ENCODE assay signal across 10 cellular contexts in the genomic region with DNA sequence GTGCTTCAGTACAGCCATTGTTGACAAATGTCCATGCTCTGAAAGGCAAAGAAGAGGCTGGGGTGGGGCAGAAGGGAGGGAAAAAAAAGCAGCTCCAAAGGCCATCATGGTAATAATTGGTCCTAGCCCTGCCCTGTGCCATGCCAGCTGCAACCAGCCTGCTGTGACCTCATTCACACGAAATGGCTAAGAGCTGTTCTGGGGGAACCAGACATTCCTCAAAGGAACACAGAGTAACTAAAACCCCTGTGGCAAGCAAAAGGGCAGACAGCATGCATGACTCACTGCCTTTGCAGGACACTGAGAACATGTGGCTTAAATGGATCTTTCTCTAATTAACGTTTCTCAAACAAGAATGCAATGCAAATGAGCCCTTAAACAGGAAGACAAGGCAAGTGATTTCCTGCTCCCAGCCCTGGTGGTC. TPM values are rescaled to one million over a fixed set of nuclear protein-coding genes. Genes with fewer than 3 reads are reported as not detected.
DNase-seq lines count a peak whose midpoint lies in the region; ATAC-seq and TF ChIP-seq lines count a peak whose summit lies in the region.
"Had no signal": no experiment of that assay in that cellular context is flagged by ENCODE, and none has a peak within 500 bp of the region (broad histone marks: within the 10 kb centered on the region; RNA-seq: fewer than 3 reads in every experiment).

No MANE protein-coding gene starts in this region.

- H3K36me3 ChIP-seq in BE2C (no peaks in the 10 kb centered on the region), uterus (no peaks in the 10 kb centered on the region)

- peak; percentile 91 for ATAC-seq in left colon

- no peaks in the 10 kb centered on the region for H3K9me3 ChIP-seq in BE2C
- no peaks in the 10 kb centered on the region for H3K9me3 ChIP-seq in uterus

- TF ChIP-seq POLR2A in uterus (IDR thresholded peaks at IDR 0.05): no peak

- no peaks in the 10 kb centered on the region for H3K27me3 ChIP-seq in BE2C
- no peaks in the 10 kb centered on the region for H3K27me3 ChIP-seq in uterus

- H3K27ac ChIP-seq in uterus: no peak overlapping the region

- intact Hi-C loops in left colon (cut with DNase I, micrococcal nuclease) (no loop called here), uterus (cut with DNase I; ENCODE audit: low total_unique reads) (no loop called here)

- H3K4me3 ChIP-seq in BE2C (ENCODE audit: low read depth, low read length) (no peak overlapping the region), astrocyte of the spinal cord (ENCODE audit: low read depth, low read length) (no peak overlapping the region), uterus (no peak overlapping the region)

- TF ChIP-seq CTCF in BE2C (IDR thresholded peaks at IDR 0.05; ENCODE audit: low read depth, low read length) (no peak), astrocyte of the spinal cord (IDR thresholded peaks at IDR 0.05; ENCODE audit: low read depth, low read length) (no peak), uterus (IDR thresholded peaks at IDR 0.05) (no peak)

- in situ Hi-C loops in astrocyte of the spinal cord (cut with HindIII; ENCODE audit: low sequenced_read_pairs): no loop called here

- DNase-seq in BE2C (peak; percentile 37), HT1080 (ENCODE audit: low read depth) (peak; percentile 72), astrocyte of the spinal cord (ENCODE audit: low read depth, low spot score) (peak; percentile 90), left colon (peak; percentile 42 to 67), SW 1271 (lab: John Stamatoyannopoulos, UW) (no peak), NAMALWA (ENCODE audit: low spot score) (no peak), uterus (no peak)
- no peak for DNase-seq in activated CD4-positive, alpha-beta T cell treated with anti-CD3 and anti-CD28 coated beads for 1 hour
- DNase-seq: dermis blood vessel endothelial cell, DMS153 had no signal

- H3K4me1 ChIP-seq in BE2C (peaks cover 24% of the 10 kb centered on the region), uterus (no peaks in the 10 kb centered on the region)

RNA-seq across cellular contexts. Expression of a gene that starts 42.3 kb away (rescaled TPM):
- polyA plus RNA-seq in BE2C (2012; ENCODE audit: insufficient read depth, insufficient read length, low read depth): not detected
- total RNA-seq in HT1080 (2014; rRNA removed; shearing (Covaris generic)): 0.07 and 0.14 TPM in 2 replicates
- not detected in 2 replicates for polyA plus RNA-seq in HT1080 (2015; cell fraction: cytosol; rRNA removed)
- not detected in 2 replicates for polyA plus RNA-seq in HT1080 (2015; cell fraction: nucleus; rRNA removed)
- total RNA-seq in left colon (under 1 TPM in 1 of 2 donors, not detected in 1; 0.34 TPM), uterus (1 to 10 TPM in 1 of 4 donors, not detected in 3; 1.2 TPM)
- total RNA-seq: dermis blood vessel endothelial cell had no signal

RNA-seq across cellular contexts. Expression of a gene that starts 46.0 kb away (rescaled TPM):
- polyA plus RNA-seq in BE2C (2012; ENCODE audit: insufficient read depth, insufficient read length, low read depth): not detected
- total RNA-seq in HT1080 (2014; rRNA removed; shearing (Covaris generic)): 0.19 and 1.0 TPM in 2 replicates
- polyA plus RNA-seq in HT1080 (2015; cell fraction: cytosol; rRNA removed): 0.06 TPM in 1 of 2 replicates, not detected in the other
- polyA plus RNA-seq in HT1080 (2015; cell fraction: nucleus; rRNA removed): 0.06 TPM in 1 of 2 replicates, not detected in the other
- total RNA-seq in left colon: 100 to 1,000 TPM; 584 to 629 TPM
- under 1 TPM in 1 of 4 donors, not detected in 3; 0.29 TPM for total RNA-seq in uterus
- total RNA-seq: dermis blood vessel endothelial cell had no signal

Comparison
In these comparisons a context has a peak if more than half of its experiments do, and no peak if none do; other contexts are left out.
1. DNase-seq: peak in BE2C (single experiment), HT1080 (single experiment), astrocyte of the spinal cord (single experiment) and left colon (2 of 2); none in SW 1271 (0 of 2), NAMALWA (single experiment), uterus (0 of 2) and activated CD4-positive, alpha-beta T cell treated with anti-CD3 and anti-CD28 coated beads for 1 hour (single experiment).
2. RNA of a gene that starts 46.0 kb away (total RNA-seq): 584 to 629 TPM in left colon; 0.19 to 1.0 TPM in HT1080 and 0.29 TPM in uterus; every median in the first group is over 100 times any median in the second.